ENCODE assay signal across 8 cellular contexts in genomic region chr3:58532794-58533220, GRCh38.
DNase-seq lines count a peak whose midpoint lies in the region; ATAC-seq and TF ChIP-seq lines count a peak whose summit lies in the region.

No MANE protein-coding gene starts in this region.

- peak; percentile 94 for TF ChIP-seq CTCF in AG09309 (IDR thresholded peaks at IDR 0.05; ENCODE audit: control insufficient read depth, insufficient read depth, low read depth, low read length, missing control alignments)

- no peak overlapping the region for H3K4me3 Mint-ChIP-seq in memory B cell

- H3K4me1 Mint-ChIP-seq in memory B cell, result peaks cover 7% of the 10 kb centered on the region

- DNase-seq in AG09309 (ENCODE audit: low read depth) (no peak), NCI-H2171 (lab: John Stamatoyannopoulos, UW) (peak; percentile 23), ecto neural progenitor cell (ENCODE audit: low spot score) (peak; percentile 79), memory B cell (ENCODE audit: low spot score in 2 of 2) (peak; percentile 83)
- peak; percentile 82 to 87 for DNase-seq in activated CD4-positive, alpha-beta T cell treated with anti-CD3 and anti-CD28 coated beads, Interleukin-2, amount 50 U/mL, for 48 hours
- peak; percentile 60 to 63 for DNase-seq in stimulated activated CD8-positive, alpha-beta memory T cell treated with anti-CD3 and anti-CD28 coated beads, Interleukin-2, amount 100 ng/mL, for 1 hour (ENCODE audit: low read depth in 2 of 2)

- no peaks in the 10 kb centered on the region for H3K9me3 Mint-ChIP-seq in memory B cell

- ATAC-seq in GM18519 (IDR thresholded peaks at IDR 0.05; ENCODE audit: low FRiP score, unreplicated experiment) (peak; percentile 72), HG02973 (IDR thresholded peaks at IDR 0.05; ENCODE audit: unreplicated experiment) (peak; percentile 95), memory B cell (ENCODE audit: low read depth) (peak; percentile 99)

- peak overlapping the region; percentile 5 for H3K27ac Mint-ChIP-seq in memory B cell

- H3K27me3 Mint-ChIP-seq in memory B cell, result no peaks in the 10 kb centered on the region

- H3K36me3 Mint-ChIP-seq in memory B cell, result no peaks in the 10 kb centered on the region

- H3K4me3 ChIP-seq in AG09309 (ENCODE audit: control insufficient read depth, low read depth, low read length), result no peak overlapping the region
